8 cellular contexts compared by ENCODE assay signal in genomic region chr13:50990540-50991506, GRCh38.
DNase-seq lines count a peak whose midpoint lies in the region; ATAC-seq and TF ChIP-seq lines count a peak whose summit lies in the region.
"Had no signal": no experiment of that assay in that cellular context is flagged by ENCODE, and none has a peak within 500 bp of the region (broad histone marks: within the 10 kb centered on the region; RNA-seq: fewer than 3 reads in every experiment).

No MANE protein-coding gene starts in this region.

- H3K27me3 ChIP-seq in HUES6 (ENCODE audit: control insufficient read depth, insufficient read depth, low read length) (peaks cover 5% of the 10 kb centered on the region; the same call in 1 of the 2 replicates), iPS-18a (ENCODE audit: control insufficient read depth, insufficient read depth, low read length) (peaks cover 14% of the 10 kb centered on the region)

- H3K27ac ChIP-seq in HUES6 (ENCODE audit: low read depth, low read length) (no peak overlapping the region), iPS-18a (ENCODE audit: low read length) (no peak overlapping the region)

- DNase-seq in activated T-helper 1 cell treated with anti-CD3 and anti-CD28 coated beads, Interleukin-12 subunit alpha, Interleukin-12 subunit beta, Interleukin-2, Interleukin-4 antibody, amounts not matched to agents 30 ng/mL and 10 ng/mL and 1 ng/mL, durations not matched to agents 14 hours and 24 hours and 36 hours (ENCODE audit: low spot score) = no peak
- DNase-seq in stromal cell of bone marrow (ENCODE audit: low read depth) = peak; percentile 38
- no peak for DNase-seq in stimulated activated naive CD4-positive, alpha-beta T cell treated with Interleukin-2 at 50 U/mL for 16 hours (lab: John Stamatoyannopoulos, UW)
- no peak for DNase-seq in amniotic stem cell (lab: John Stamatoyannopoulos, UW)

- intact Hi-C loops in activated T-helper 1 cell treated with anti-CD3 and anti-CD28 coated beads, Interleukin-12 subunit alpha, Interleukin-12 subunit beta, Interleukin-2, Interleukin-4 antibody, amounts not matched to agents 30 ng/mL and 10 ng/mL and 1 ng/mL, durations not matched to agents 14 hours and 24 hours and 36 hours (cut with micrococcal nuclease) = no loop called here

- H3K9ac ChIP-seq in HUES6 (ENCODE audit: low read length) = peak overlapping the region; percentile 7
- H3K9ac ChIP-seq in iPS-18a (ENCODE audit: low read length) = no peak overlapping the region

- TF ChIP-seq POLR2A in GM18505 (IDR thresholded peaks at IDR 0.05; ENCODE audit: borderline replicate concordance, extremely low read depth, insufficient read depth, insufficient read length) = no peak

- H3K36me3 Mint-ChIP-seq in activated T-helper 1 cell treated with anti-CD3 and anti-CD28 coated beads, Interleukin-12 subunit alpha, Interleukin-12 subunit beta, Interleukin-2, Interleukin-4 antibody, amounts not matched to agents 30 ng/mL and 10 ng/mL and 1 ng/mL, durations not matched to agents 14 hours and 24 hours and 36 hours (ENCODE audit: low read depth) = no peaks in the 10 kb centered on the region

- H3K27ac Mint-ChIP-seq in activated T-helper 1 cell treated with anti-CD3 and anti-CD28 coated beads, Interleukin-12 subunit alpha, Interleukin-12 subunit beta, Interleukin-2, Interleukin-4 antibody, amounts not matched to agents 30 ng/mL and 10 ng/mL and 1 ng/mL, durations not matched to agents 14 hours and 24 hours and 36 hours = peak overlapping the region; percentile 58
- H3K27ac Mint-ChIP-seq: activated naive CD8-positive, alpha-beta T cell had no signal

- H3K4me3 Mint-ChIP-seq in activated T-helper 1 cell treated with anti-CD3 and anti-CD28 coated beads, Interleukin-12 subunit alpha, Interleukin-12 subunit beta, Interleukin-2, Interleukin-4 antibody, amounts not matched to agents 30 ng/mL and 10 ng/mL and 1 ng/mL, durations not matched to agents 14 hours and 24 hours and 36 hours = no peak overlapping the region
- H3K4me3 Mint-ChIP-seq: activated naive CD8-positive, alpha-beta T cell had no signal

- no peaks in the 10 kb centered on the region for H3K36me3 ChIP-seq in HUES6 (ENCODE audit: control insufficient read depth, insufficient read depth, low read length)
- H3K36me3 ChIP-seq in iPS-18a (ENCODE audit: control insufficient read depth, low read depth, low read length) = no peaks in the 10 kb centered on the region

- ATAC-seq in GM18505 (IDR thresholded peaks at IDR 0.05; ENCODE audit: unreplicated experiment) = no peak

- peaks cover 5% of the 10 kb centered on the region for H3K27me3 Mint-ChIP-seq in activated T-helper 1 cell treated with anti-CD3 and anti-CD28 coated beads, Interleukin-12 subunit alpha, Interleukin-12 subunit beta, Interleukin-2, Interleukin-4 antibody, amounts not matched to agents 30 ng/mL and 10 ng/mL and 1 ng/mL, durations not matched to agents 14 hours and 24 hours and 36 hours (ENCODE audit: insufficient read depth)
- H3K27me3 Mint-ChIP-seq: activated naive CD8-positive, alpha-beta T cell had no signal

- no peak overlapping the region for H3K4me3 ChIP-seq in HUES6 (ENCODE audit: low read depth, low read length)
- peak overlapping the region; percentile 33 for H3K4me3 ChIP-seq in iPS-18a (ENCODE audit: low read length)

- peaks cover 23% of the 10 kb centered on the region for H3K4me1 Mint-ChIP-seq in activated T-helper 1 cell treated with anti-CD3 and anti-CD28 coated beads, Interleukin-12 subunit alpha, Interleukin-12 subunit beta, Interleukin-2, Interleukin-4 antibody, amounts not matched to agents 30 ng/mL and 10 ng/mL and 1 ng/mL, durations not matched to agents 14 hours and 24 hours and 36 hours (ENCODE audit: low read depth)

- H3K9me3 ChIP-seq in HUES6 (ENCODE audit: control insufficient read depth, insufficient read depth, low read depth, low read length) (no peaks in the 10 kb centered on the region), iPS-18a (ENCODE audit: control insufficient read depth, low read depth, low read length) (no peaks in the 10 kb centered on the region)

- H3K9me3 Mint-ChIP-seq in activated T-helper 1 cell treated with anti-CD3 and anti-CD28 coated beads, Interleukin-12 subunit alpha, Interleukin-12 subunit beta, Interleukin-2, Interleukin-4 antibody, amounts not matched to agents 30 ng/mL and 10 ng/mL and 1 ng/mL, durations not matched to agents 14 hours and 24 hours and 36 hours = peaks cover 5% of the 10 kb centered on the region

- H3K4me1 ChIP-seq in HUES6 (ENCODE audit: control insufficient read depth, insufficient read depth, low read length) (peaks cover 40% of the 10 kb centered on the region), iPS-18a (ENCODE audit: control insufficient read depth, low read depth, low read length) (peaks cover 33% of the 10 kb centered on the region)
